16 cellular contexts compared by ENCODE assay signal in genomic region chr15:96046620-96047240, GRCh38.
DNase-seq lines count a peak whose midpoint lies in the region; ATAC-seq and TF ChIP-seq lines count a peak whose summit lies in the region.
"Had no signal": no experiment of that assay in that cellular context is flagged by ENCODE, and none has a peak within 500 bp of the region (broad histone marks: within the 10 kb centered on the region; RNA-seq: fewer than 3 reads in every experiment).

No MANE protein-coding gene starts in this region.

- in situ Hi-C loops in brain microvascular endothelial cell (cut with HindIII; ENCODE audit: low pct_ligation_motif_present, low sequenced_read_pairs) = loop anchor here (25.0 kb wide), 1 partner anchor 759 kb away; no protein-coding TSS in a partner anchor

- H3K4me1 ChIP-seq in neuron (ENCODE audit: insufficient read depth, low read length) = peaks cover 12% of the 10 kb centered on the region

- H3K27me3 ChIP-seq in AG04450 (ENCODE audit: control insufficient read depth, insufficient read depth, low read length) (no peaks in the 10 kb centered on the region), brain microvascular endothelial cell (replicated peaks) (no peaks in the 10 kb centered on the region), neuron (ENCODE audit: insufficient read depth, low read length) (no peaks in the 10 kb centered on the region)

- H3K36me3 ChIP-seq in brain microvascular endothelial cell (replicated peaks) (no peaks in the 10 kb centered on the region), neuron (ENCODE audit: insufficient read depth, low read length) (no peaks in the 10 kb centered on the region)
- H3K36me3 ChIP-seq: left lung had no signal

- H3K27ac ChIP-seq in AG04450 (ENCODE audit: low read depth, low read length) (peak overlapping the region; percentile 90), brain microvascular endothelial cell (peak overlapping the region; percentile 91)
- H3K27ac ChIP-seq: left lung, VCaP had no signal

- CTCF ChIA-PET in AG04450 (lab: Charles Lee) = interaction anchor here (1.1 to 3.9 kb wide), 6 partner anchors 13 to 1023 kb away, joined by 3 to 18 read pairs (median 4); no protein-coding TSS in a partner anchor

- TF ChIP-seq CTCF in AG04450 (IDR thresholded peaks at IDR 0.05; ENCODE audit: low read depth, low read length) (0 out of 2 replicates have a peak, but pooled peaks have one; percentile 11), brain microvascular endothelial cell (IDR thresholded peaks at IDR 0.05; ENCODE audit: low read depth, low read length, missing control alignments) (no peak)

- POLR2A ChIA-PET in AG04450 (lab: Yijun Ruan, JAX) = no interaction called here

- DNase-seq in AG04450 (ENCODE audit: low read depth, low spot score) (no peak), HCEC 1CT (peak; percentile 71), brain microvascular endothelial cell (no peak), ureter (ENCODE audit: low spot score) (no peak), germinal center (ENCODE audit: low spot score) (no peak), NCI-H526 (lab: John Stamatoyannopoulos, UW) (no peak)
- DNase-seq: activated T-cell treated with anti-CD3 and anti-CD28 coated beads for 4 hours; glutamatergic neuron; left lung; NCI-H187; stimulated activated CD4-positive, alpha-beta T cell treated with anti-CD3 and anti-CD28 coated beads, Interleukin-15, amount 100 ng/mL, for 24 hours; stimulated activated CD8-positive, alpha-beta memory T cell treated with anti-CD3 and anti-CD28 coated beads, Interleukin-4, amount 100 ng/mL, for 48 hours had no signal

- H3K4me3 ChIP-seq in AG04450 (ENCODE audit: low read depth, low read length) (peak overlapping the region; percentile 34; the same call in 1 of the 2 replicates), brain microvascular endothelial cell (ENCODE audit: low read depth, low read length) (no peak overlapping the region), neuron (ENCODE audit: low read length) (no peak overlapping the region)
- H3K4me3 ChIP-seq: left lung had no signal

- peak overlapping the region; percentile 44 for H2AFZ ChIP-seq in neuron (ENCODE audit: low read depth, low read length)

- ATAC-seq in HG02885 (IDR thresholded peaks at IDR 0.05; ENCODE audit: poor library complexity, unreplicated experiment) = no peak
- ATAC-seq: SK-N-SH treated with all-trans-retinoic acid at 6 μM for 48 hours had no signal

- H3K9me3 ChIP-seq in AG04450 (ENCODE audit: control insufficient read depth, insufficient read depth, low read length) = no peaks in the 10 kb centered on the region
- no peaks in the 10 kb centered on the region for H3K9me3 ChIP-seq in neuron (ENCODE audit: low read length)
- H3K9me3 ChIP-seq: left lung had no signal
